1 cellular context compared by ENCODE assay signal in genomic region chr13:27605610-27606200, GRCh38.
TF ChIP-seq lines count a peak whose summit lies in the region.

No MANE protein-coding gene starts in this region.

TF ChIP-seq in IMR-90, 13 proteins besides CTCF, POLR2A, EP300 and RAD21:
- TF ChIP-seq CHD1 (IDR thresholded peaks at IDR 0.05; ENCODE audit: low read depth, low read length) (no peak), CEBPB (IDR thresholded peaks at IDR 0.05; ENCODE audit: low read depth, low read length) (peak; percentile 88), MAZ (IDR thresholded peaks at IDR 0.05; ENCODE audit: borderline replicate concordance, low read depth, low read length) (no peak)
TF ChIP-seq in IMR-90: peak in this region for 1.
